Comparison of ENCODE assay signal across 1 cellular context in the genomic region with DNA sequence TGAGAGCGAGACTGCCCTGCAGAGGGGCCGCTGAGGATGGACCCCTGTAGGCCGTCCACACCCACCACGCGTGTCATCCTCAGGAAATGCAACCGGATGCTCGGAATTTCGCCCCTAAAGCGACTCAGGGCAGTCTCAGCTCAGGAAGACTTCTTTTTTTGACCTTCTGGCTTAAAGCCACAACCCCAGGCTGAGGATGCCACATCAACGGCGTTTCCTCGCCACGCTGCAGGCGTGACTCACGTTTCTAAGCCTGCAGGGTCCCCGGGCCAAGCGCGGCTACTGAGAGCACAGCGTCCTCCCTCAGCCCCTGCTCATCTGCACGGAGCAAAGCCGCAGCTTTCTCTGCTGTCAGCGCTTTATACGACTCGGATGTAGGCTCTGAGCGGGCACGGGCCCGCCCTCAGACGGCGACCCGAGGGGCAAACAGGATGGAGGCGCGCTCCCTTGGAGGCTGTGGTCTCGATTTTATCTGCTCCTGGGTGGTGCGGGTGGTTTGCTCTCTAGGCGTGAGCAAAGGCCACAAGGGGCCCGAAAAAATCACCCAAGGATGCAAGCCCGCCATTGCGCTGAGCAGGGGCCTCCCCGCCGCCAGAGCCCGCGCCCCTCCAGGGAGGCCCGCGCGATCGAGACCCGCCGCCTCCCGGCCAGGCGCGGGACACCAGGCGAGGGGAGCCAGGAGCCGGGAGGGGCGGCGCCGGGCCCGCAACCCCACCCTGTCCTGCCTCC.
TF ChIP-seq lines count a peak whose summit lies in the region.

No MANE protein-coding gene starts in this region.

TF ChIP-seq in SK-N-SH, 30 proteins besides CTCF, POLR2A, EP300 and RAD21 (continued from another document):
- TF ChIP-seq, protein P1, sequence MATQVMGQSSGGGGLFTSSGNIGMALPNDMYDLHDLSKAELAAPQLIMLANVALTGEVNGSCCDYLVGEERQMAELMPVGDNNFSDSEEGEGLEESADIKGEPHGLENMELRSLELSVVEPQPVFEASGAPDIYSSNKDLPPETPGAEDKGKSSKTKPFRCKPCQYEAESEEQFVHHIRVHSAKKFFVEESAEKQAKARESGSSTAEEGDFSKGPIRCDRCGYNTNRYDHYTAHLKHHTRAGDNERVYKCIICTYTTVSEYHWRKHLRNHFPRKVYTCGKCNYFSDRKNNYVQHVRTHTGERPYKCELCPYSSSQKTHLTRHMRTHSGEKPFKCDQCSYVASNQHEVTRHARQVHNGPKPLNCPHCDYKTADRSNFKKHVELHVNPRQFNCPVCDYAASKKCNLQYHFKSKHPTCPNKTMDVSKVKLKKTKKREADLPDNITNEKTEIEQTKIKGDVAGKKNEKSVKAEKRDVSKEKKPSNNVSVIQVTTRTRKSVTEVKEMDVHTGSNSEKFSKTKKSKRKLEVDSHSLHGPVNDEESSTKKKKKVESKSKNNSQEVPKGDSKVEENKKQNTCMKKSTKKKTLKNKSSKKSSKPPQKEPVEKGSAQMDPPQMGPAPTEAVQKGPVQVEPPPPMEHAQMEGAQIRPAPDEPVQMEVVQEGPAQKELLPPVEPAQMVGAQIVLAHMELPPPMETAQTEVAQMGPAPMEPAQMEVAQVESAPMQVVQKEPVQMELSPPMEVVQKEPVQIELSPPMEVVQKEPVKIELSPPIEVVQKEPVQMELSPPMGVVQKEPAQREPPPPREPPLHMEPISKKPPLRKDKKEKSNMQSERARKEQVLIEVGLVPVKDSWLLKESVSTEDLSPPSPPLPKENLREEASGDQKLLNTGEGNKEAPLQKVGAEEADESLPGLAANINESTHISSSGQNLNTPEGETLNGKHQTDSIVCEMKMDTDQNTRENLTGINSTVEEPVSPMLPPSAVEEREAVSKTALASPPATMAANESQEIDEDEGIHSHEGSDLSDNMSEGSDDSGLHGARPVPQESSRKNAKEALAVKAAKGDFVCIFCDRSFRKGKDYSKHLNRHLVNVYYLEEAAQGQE (IDR thresholded peaks at IDR 0.05; ENCODE audit: low read depth, low read length) = no peak
- TF ChIP-seq NFIC (IDR thresholded peaks at IDR 0.05; ENCODE audit: borderline replicate concordance) (peak; percentile 44; the same call in 1 of the 2 replicates), GATA2 (CRISPR knock-in tag; IDR thresholded peaks at IDR 0.05) (peak; percentile 42; the same call in 1 of the 2 replicates), PBX3 (IDR thresholded peaks at IDR 0.05) (0 out of 2 replicates have a peak, but pooled peaks have one; percentile 19), RCOR1 (IDR thresholded peaks at IDR 0.05; ENCODE audit: low read length) (no peak), TEAD4 (IDR thresholded peaks at IDR 0.05; ENCODE audit: borderline replicate concordance, insufficient read depth) (no peak), FOXJ3 (CRISPR knock-in tag; IDR thresholded peaks at IDR 0.05) (no peak), POLR2AphosphoS5 (IDR thresholded peaks at IDR 0.05; ENCODE audit: low read depth, low read length) (no peak), MEF2A (IDR thresholded peaks at IDR 0.05; ENCODE audit: borderline replicate concordance, low read depth) (no peak), TCF12 (IDR thresholded peaks at IDR 0.05) (0 out of 2 replicates have a peak, but pooled peaks have one; percentile 7), MXI1 (IDR thresholded peaks at IDR 0.05; ENCODE audit: low read depth, low read length) (no peak), RXRA (IDR thresholded peaks at IDR 0.05; ENCODE audit: borderline replicate concordance, low read depth) (no peak), GABPA (IDR thresholded peaks at IDR 0.05; ENCODE audit: low read depth) (no peak), ELF1 (IDR thresholded peaks at IDR 0.05) (no peak), NRF1 (IDR thresholded peaks at IDR 0.05; ENCODE audit: low read depth, low read length) (no peak), FOSL2 (IDR thresholded peaks at IDR 0.05; ENCODE audit: borderline replicate concordance, low read depth) (peak; percentile 52; the same call in 1 of the 2 replicates), TAF1 (IDR thresholded peaks at IDR 0.05; ENCODE audit: borderline replicate concordance, low read depth, low read length) (no peak)
- TF ChIP-seq, protein P2, sequence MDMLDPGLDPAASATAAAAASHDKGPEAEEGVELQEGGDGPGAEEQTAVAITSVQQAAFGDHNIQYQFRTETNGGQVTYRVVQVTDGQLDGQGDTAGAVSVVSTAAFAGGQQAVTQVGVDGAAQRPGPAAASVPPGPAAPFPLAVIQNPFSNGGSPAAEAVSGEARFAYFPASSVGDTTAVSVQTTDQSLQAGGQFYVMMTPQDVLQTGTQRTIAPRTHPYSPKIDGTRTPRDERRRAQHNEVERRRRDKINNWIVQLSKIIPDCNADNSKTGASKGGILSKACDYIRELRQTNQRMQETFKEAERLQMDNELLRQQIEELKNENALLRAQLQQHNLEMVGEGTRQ (IDR thresholded peaks at IDR 0.05; ENCODE audit: borderline replicate concordance, low read depth, low read length) = no peak
- TF ChIP-seq, protein P3, sequence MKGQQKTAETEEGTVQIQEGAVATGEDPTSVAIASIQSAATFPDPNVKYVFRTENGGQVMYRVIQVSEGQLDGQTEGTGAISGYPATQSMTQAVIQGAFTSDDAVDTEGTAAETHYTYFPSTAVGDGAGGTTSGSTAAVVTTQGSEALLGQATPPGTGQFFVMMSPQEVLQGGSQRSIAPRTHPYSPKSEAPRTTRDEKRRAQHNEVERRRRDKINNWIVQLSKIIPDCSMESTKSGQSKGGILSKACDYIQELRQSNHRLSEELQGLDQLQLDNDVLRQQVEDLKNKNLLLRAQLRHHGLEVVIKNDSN (IDR thresholded peaks at IDR 0.05; ENCODE audit: borderline replicate concordance, low read depth) = no peak
